Comparison of ENCODE assay signal across 18 cellular contexts in genomic region chr17:32849879-32850278, GRCh38. TPM values are rescaled to one million over a fixed set of nuclear protein-coding genes. Genes with fewer than 3 reads are reported as not detected.
A peak's percentile ranks its signal among the peaks of the same experiment; 100 is the strongest.
DNase-seq lines count a peak whose midpoint lies in the region; ATAC-seq and TF ChIP-seq lines count a peak whose summit lies in the region.
"Had no signal": no experiment of that assay in that cellular context is flagged by ENCODE, and none has a peak within 500 bp of the region (broad histone marks: within the 10 kb centered on the region; RNA-seq: fewer than 3 reads in every experiment).

No MANE protein-coding gene starts in this region.

- peak; percentile 62 for DNase-seq in AG09309 (ENCODE audit: low read depth)
- peak; percentile 46 for DNase-seq in BJ (ENCODE audit: low read depth)
- peak; percentile 33 for DNase-seq in epidermal melanocyte (ENCODE audit: insufficient read length, low spot score)
- peak; percentile 56 for DNase-seq in stromal cell of bone marrow (ENCODE audit: low read depth)
- no peak for DNase-seq in activated T-cell treated with anti-CD3 and anti-CD28 coated beads, Interleukin-2, amount 50 U/mL, for 24 hours
- DNase-seq in stimulated activated naive CD8-positive, alpha-beta T cell treated with anti-CD3 and anti-CD28 coated beads, Interleukin-15, amount 100 ng/mL, for 72 hours, result no peak
- no peak for DNase-seq in osteoblast (ENCODE audit: insufficient read length, low spot score, missing footprints)
- DNase-seq: ACHN; C1 segment of cervical spinal cord; Calu3; CD4-positive, alpha-beta T cell; DMS 273 treated with DMSO at 0.1 percent for 48 hours; DMS79; EL; GDM1; Kasumi-1 had no signal

- H3K27me3 ChIP-seq in BJ (ENCODE audit: control insufficient read depth, insufficient read depth, low read length) (no peaks in the 10 kb centered on the region), osteoblast (ENCODE audit: insufficient read depth, low read length) (no peaks in the 10 kb centered on the region)

- CTCF ChIA-PET in BJ (lab: Yijun Ruan, JAX), result no interaction called here

- POLR2A ChIA-PET in BJ (lab: Charles Lee), result no interaction called here

- ATAC-seq in stimulated activated naive CD8-positive, alpha-beta T cell treated with anti-CD3 and anti-CD28 coated beads, Interleukin-15, amount 100 ng/mL, for 72 hours, result no peak
- ATAC-seq: HCT116, K562 had no signal

- no peak overlapping the region for H3K4me3 Mint-ChIP-seq in activated T-cell treated with anti-CD3 and anti-CD28 coated beads, Interleukin-2, amount 50 U/mL, for 24 hours
- H3K4me3 Mint-ChIP-seq in stimulated activated naive CD8-positive, alpha-beta T cell treated with anti-CD3 and anti-CD28 coated beads, Interleukin-15, amount 100 ng/mL, for 72 hours, result no peak overlapping the region
- H3K4me3 Mint-ChIP-seq: CD4-positive, alpha-beta T cell had no signal

- no peaks in the 10 kb centered on the region for H3K4me1 Mint-ChIP-seq in activated T-cell treated with anti-CD3 and anti-CD28 coated beads, Interleukin-2, amount 50 U/mL, for 24 hours (ENCODE audit: low read depth)
- no peaks in the 10 kb centered on the region for H3K4me1 Mint-ChIP-seq in stimulated activated naive CD8-positive, alpha-beta T cell treated with anti-CD3 and anti-CD28 coated beads, Interleukin-15, amount 100 ng/mL, for 72 hours

- peaks cover 6% of the 10 kb centered on the region for H3K27me3 Mint-ChIP-seq in activated T-cell treated with anti-CD3 and anti-CD28 coated beads, Interleukin-2, amount 50 U/mL, for 24 hours
- peaks cover 18% of the 10 kb centered on the region for H3K27me3 Mint-ChIP-seq in stimulated activated naive CD8-positive, alpha-beta T cell treated with anti-CD3 and anti-CD28 coated beads, Interleukin-15, amount 100 ng/mL, for 72 hours

- peaks cover 4% of the 10 kb centered on the region for H3K4me1 ChIP-seq in osteoblast (ENCODE audit: insufficient read depth, low read length)

- no peak overlapping the region for H3K27ac ChIP-seq in osteoblast (ENCODE audit: low read depth, low read length)

- H4K20me1 ChIP-seq in osteoblast (ENCODE audit: insufficient read depth, low read length), result no peaks in the 10 kb centered on the region

- no peak overlapping the region for H2AFZ ChIP-seq in osteoblast (ENCODE audit: low read length)

- no peaks in the 10 kb centered on the region for H3K36me3 Mint-ChIP-seq in activated T-cell treated with anti-CD3 and anti-CD28 coated beads, Interleukin-2, amount 50 U/mL, for 24 hours (ENCODE audit: low read depth)

- TF ChIP-seq CTCF in AG09309 (IDR thresholded peaks at IDR 0.05; ENCODE audit: control insufficient read depth, insufficient read depth, low read depth, low read length, missing control alignments), result no peak
- no peak for TF ChIP-seq CTCF in BJ (IDR thresholded peaks at IDR 0.05; ENCODE audit: insufficient read depth, low read depth, low read length)
- no peak for TF ChIP-seq CTCF in osteoblast (IDR thresholded peaks at IDR 0.05; ENCODE audit: extremely low read depth, low read depth, low read length)

- no peaks in the 10 kb centered on the region for H3K36me3 ChIP-seq in BJ (ENCODE audit: control insufficient read depth, insufficient read depth, low read length)
- no peaks in the 10 kb centered on the region for H3K36me3 ChIP-seq in osteoblast (ENCODE audit: insufficient read depth, low read length)

- H3K9me3 Mint-ChIP-seq in activated T-cell treated with anti-CD3 and anti-CD28 coated beads, Interleukin-2, amount 50 U/mL, for 24 hours, result no peaks in the 10 kb centered on the region
- no peaks in the 10 kb centered on the region for H3K9me3 Mint-ChIP-seq in stimulated activated naive CD8-positive, alpha-beta T cell treated with anti-CD3 and anti-CD28 coated beads, Interleukin-15, amount 100 ng/mL, for 72 hours
- H3K9me3 Mint-ChIP-seq: CD4-positive, alpha-beta T cell had no signal

- no peak overlapping the region for H3K4me2 ChIP-seq in osteoblast (ENCODE audit: insufficient read depth, low read length)

- no peaks in the 10 kb centered on the region for H3K9me3 ChIP-seq in osteoblast (ENCODE audit: low read depth, low read length)

- H3K4me3 ChIP-seq in AG09309 (ENCODE audit: control insufficient read depth, low read depth, low read length) (no peak overlapping the region), BJ (ENCODE audit: low read depth, low read length) (no peak overlapping the region), osteoblast (ENCODE audit: insufficient read depth, low read length) (no peak overlapping the region)
- H3K4me3 ChIP-seq: K562 had no signal

- no peak overlapping the region for H3K27ac Mint-ChIP-seq in activated T-cell treated with anti-CD3 and anti-CD28 coated beads, Interleukin-2, amount 50 U/mL, for 24 hours
- H3K27ac Mint-ChIP-seq in stimulated activated naive CD8-positive, alpha-beta T cell treated with anti-CD3 and anti-CD28 coated beads, Interleukin-15, amount 100 ng/mL, for 72 hours, result no peak overlapping the region
- H3K27ac Mint-ChIP-seq: CD4-positive, alpha-beta T cell had no signal

- H3K79me2 ChIP-seq in osteoblast (ENCODE audit: insufficient read depth, low read length), result peaks cover 37% of the 10 kb centered on the region

RNA-seq across cellular contexts. Expression of gene MYO1D, which starts 27.0 kb away (rescaled TPM):
- 23.6 and 30.0 TPM in 2 replicates for polyA plus RNA-seq in BJ (2011; rRNA removed)
- 34.5 and 39.4 TPM in 2 replicates for polyA minus RNA-seq in BJ (2011; rRNA and poly(A)+ RNA removed)
- total RNA-seq in osteoblast, result 130 and 160 TPM in 2 replicates

Comparison
In these comparisons a context has a peak if more than half of its experiments do, and no peak if none do; other contexts are left out.
1. DNase-seq: peak in AG09309 (single experiment), BJ (single experiment), epidermal melanocyte (single experiment) and stromal cell of bone marrow (single experiment); none in activated T-cell treated with anti-CD3 and anti-CD28 coated beads, Interleukin-2, amount 50 U/mL, for 24 hours (single experiment), stimulated activated naive CD8-positive, alpha-beta T cell treated with anti-CD3 and anti-CD28 coated beads, Interleukin-15, amount 100 ng/mL, for 72 hours (0 of 2) and osteoblast (single experiment).